27 cellular contexts compared by ENCODE assay signal in the genomic region with DNA sequence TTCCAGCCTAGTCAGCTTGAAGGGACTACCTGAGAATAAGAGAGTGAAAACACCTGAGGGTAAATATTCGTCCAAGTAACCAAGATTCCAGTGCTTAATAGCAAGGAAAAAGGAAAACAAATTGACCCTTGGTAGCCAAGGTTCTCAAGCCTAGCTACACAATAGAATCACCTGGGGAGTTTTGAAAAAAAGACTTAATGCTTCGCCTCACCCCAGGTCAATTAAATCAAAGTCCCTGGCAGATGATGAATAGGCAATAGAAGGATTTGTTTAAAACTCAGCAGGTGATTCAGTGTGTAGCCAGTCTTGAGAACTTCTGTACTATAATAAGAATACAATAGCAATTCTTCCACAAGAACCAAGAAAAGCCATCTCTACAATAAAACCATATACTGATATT.
"Had no signal": no experiment of that assay in that cellular context is flagged by ENCODE, and none has a peak within 500 bp of the region (broad histone marks: within the 10 kb centered on the region; RNA-seq: fewer than 3 reads in every experiment).

No MANE protein-coding gene starts in this region.

- H3K27me3 Mint-ChIP-seq: memory B cell, naive B cell had no signal

- H3K4me1 ChIP-seq: adrenal gland, foreskin keratinocyte, spleen, testis, uterus had no signal

- H3K36me3 Mint-ChIP-seq: activated naive CD8-positive, alpha-beta T cell; memory B cell; naive B cell had no signal

- H3K4me3 ChIP-seq: adrenal gland, spleen, testis, uterus had no signal

- H3K27ac ChIP-seq: adrenal gland, foreskin keratinocyte, spleen, testis, uterus, WERI-Rb-1 had no signal

- H3K36me3 ChIP-seq: adrenal gland, spleen, uterus, WERI-Rb-1 had no signal

- ATAC-seq: activated T-cell treated with anti-CD3 and anti-CD28 coated beads, Interleukin-2, amount 50 U/mL, for 4 hours; foreskin keratinocyte; left cardiac atrium had no signal

- H3K4me3 Mint-ChIP-seq: activated naive CD8-positive, alpha-beta T cell; activated T-cell treated with anti-CD3 and anti-CD28 coated beads, Interleukin-2, amount 50 U/mL, for 4 hours; memory B cell; naive B cell; T-helper 2 cell treated with Interferon-gamma antibody and Interleukin-4, amounts not matched to agents 5 μg/mL and 100 μg/mL, for 36 hours had no signal

- H3K9me3 Mint-ChIP-seq: activated T-helper 2 cell treated with anti-CD3 and anti-CD28 coated beads, Interferon-gamma antibody, Interleukin-2, Interleukin-4, amounts not matched to agents 10 μg/mL and 5 μg/mL and 100 μg/mL, durations not matched to agents 14 hours and 24 hours and 36 hours; T-helper 2 cell treated with Interferon-gamma antibody and Interleukin-4, amounts not matched to agents 5 μg/mL and 100 μg/mL, for 36 hours had no signal

- H3K4me1 Mint-ChIP-seq: memory B cell, naive B cell had no signal

- H3K27ac Mint-ChIP-seq: activated naive CD8-positive, alpha-beta T cell; activated T-helper 2 cell treated with anti-CD3 and anti-CD28 coated beads, Interferon-gamma antibody, Interleukin-2, Interleukin-4, amounts not matched to agents 10 μg/mL and 5 μg/mL and 100 μg/mL, durations not matched to agents 14 hours and 24 hours and 36 hours; memory B cell; naive B cell; T-helper 2 cell treated with Interferon-gamma antibody and Interleukin-4, amounts not matched to agents 5 μg/mL and 100 μg/mL, for 36 hours had no signal

- H3K9me3 ChIP-seq: adrenal gland, spleen, testis, uterus had no signal

- DNase-seq: activated CD4-positive, alpha-beta T cell treated with anti-CD3 and anti-CD28 coated beads, Interleukin-2, amount 50 U/mL, for 4 hours; activated CD8-positive, alpha-beta memory T cell treated with anti-CD3 and anti-CD28 coated beads, Interleukin-2, amount 50 U/mL, for 48 hours; activated naive CD4-positive, alpha-beta T cell; activated T-cell treated with anti-CD3 and anti-CD28 coated beads, Interleukin-2, amount 50 U/mL, for 4 hours; adrenal gland; central memory CD4-positive, alpha-beta T cell; dermis blood vessel endothelial cell; effector CD8-positive, alpha-beta T cell; erythroblast; foreskin keratinocyte; glutamatergic neuron; islet precursor cell; left cardiac atrium; naive B cell; posterior cingulate gyrus; retina; spleen; stimulated activated CD4-positive, alpha-beta T cell treated with anti-CD3 and anti-CD28 coated beads, Interleukin-4, amount 100 ng/mL, for 1 hour; stimulated activated naive CD4-positive, alpha-beta T cell; testis; trophoblast cell; uterus; WERI-Rb-1 had no signal

- H3K27me3 ChIP-seq: adrenal gland, foreskin keratinocyte, spleen, testis, uterus had no signal
